In genomic region chr2:237298323-237299118, GRCh38 we compare ENCODE assay signal across 12 cellular contexts.
A peak's percentile ranks its signal among the peaks of the same experiment; 100 is the strongest.
DNase-seq lines count a peak whose midpoint lies in the region; ATAC-seq and TF ChIP-seq lines count a peak whose summit lies in the region.
"Had no signal": no experiment of that assay in that cellular context is flagged by ENCODE, and none has a peak within 500 bp of the region (broad histone marks: within the 10 kb centered on the region; RNA-seq: fewer than 3 reads in every experiment).

No MANE protein-coding gene starts in this region.

- no peak for TF ChIP-seq CTCF in AG04449 (IDR thresholded peaks at IDR 0.05; ENCODE audit: insufficient read depth, low read length, missing control alignments)
- no peak for TF ChIP-seq CTCF in HFFc6 (IDR thresholded peaks at IDR 0.05)

- POLR2A ChIA-PET in AG04449 (lab: Yijun Ruan, JAX) (interaction anchor here (1.3 kb wide), 1 partner anchor 12 kb away, joined by 4 read pairs; no protein-coding TSS in a partner anchor), T-cell (lab: Charles Lee) (no interaction called here)

- H3K36me3 ChIP-seq in mesenchymal stem cell (ENCODE audit: control insufficient read depth in 1 of 2, insufficient read depth in 2 of 2, low read depth in 1 of 2, low read length in 2 of 2) = no peaks in the 10 kb centered on the region

- H3K4me2 ChIP-seq in mesenchymal stem cell (ENCODE audit: low read length, poor library complexity, severe bottlenecking) = no peak overlapping the region

- H3K9me3 ChIP-seq in mesenchymal stem cell (ENCODE audit: control insufficient read depth, low read length) = peaks cover 2% of the 10 kb centered on the region
- H3K9me3 ChIP-seq: body of pancreas had no signal

- peaks cover 24% of the 10 kb centered on the region for H3K4me1 ChIP-seq in mesenchymal stem cell (ENCODE audit: control insufficient read depth, insufficient read depth, low read depth, low read length)
- H3K4me1 ChIP-seq: body of pancreas had no signal

- peak overlapping the region; percentile 78 to 94 for H2BK12ac ChIP-seq in mesenchymal stem cell (ENCODE audit: low read length in 2 of 2)

- H3K4me3 ChIP-seq in AG04449 (ENCODE audit: low read depth, low read length) (no peak overlapping the region), mesenchymal stem cell (ENCODE audit: insufficient read depth in 1 of 2, low read depth in 1 of 2, low read length in 2 of 2) (no peak overlapping the region)
- H3K4me3 ChIP-seq: body of pancreas had no signal

- no peaks in the 10 kb centered on the region for H3K27me3 ChIP-seq in mesenchymal stem cell (ENCODE audit: control insufficient read depth in 1 of 2, insufficient read depth in 1 of 2, low read length in 2 of 2)
- H3K27me3 ChIP-seq: body of pancreas had no signal

- peak overlapping the region; percentile 78 for H3K9ac ChIP-seq in mesenchymal stem cell (ENCODE audit: low read length)

- H3K9me3 Mint-ChIP-seq in HFFc6 (peaks cover 12% of the 10 kb centered on the region), T-cell (peaks cover 4 to 9% (median 5%) of the 10 kb centered on the region in 3 donors)

- H3K18ac ChIP-seq in mesenchymal stem cell (ENCODE audit: low read depth in 1 of 2, low read length in 2 of 2) = peak overlapping the region; percentile 2 to 92

- peak overlapping the region; percentile 42 for H2AK5ac ChIP-seq in mesenchymal stem cell (ENCODE audit: low read length, severe bottlenecking)

- no peak overlapping the region for H2AFZ ChIP-seq in mesenchymal stem cell (ENCODE audit: low read depth, low read length)

- H3K4ac ChIP-seq in mesenchymal stem cell (ENCODE audit: low read depth in 1 of 2, low read length in 2 of 2) = peak overlapping the region; percentile 12 to 36

- H3K14ac ChIP-seq in mesenchymal stem cell (ENCODE audit: low read length in 2 of 2) = no peak overlapping the region

- H2BK15ac ChIP-seq in mesenchymal stem cell (ENCODE audit: low read depth, poor library complexity, severe bottlenecking) = no peak overlapping the region

- H3K23ac ChIP-seq in mesenchymal stem cell (ENCODE audit: low read length in 2 of 2) = peak overlapping the region in 1 of 2 experiments; percentile 6

- H3K4me3 Mint-ChIP-seq in HFFc6 (no peak overlapping the region), T-cell (no peak overlapping the region)
- H3K4me3 Mint-ChIP-seq: B cell had no signal

- no peak for ATAC-seq in T-cell (replicated peaks in 1 of 4)
- no peak for ATAC-seq in HG02678 (IDR thresholded peaks at IDR 0.05; ENCODE audit: unreplicated experiment)
- ATAC-seq: body of pancreas had no signal

- H3K27me3 Mint-ChIP-seq in HFFc6 (ENCODE audit: insufficient read depth) (no peaks in the 10 kb centered on the region; the same call in 1 of the 2 replicates), T-cell (peaks cover 12 to 15% of the 10 kb centered on the region in 2 donors)

- H3K4me1 Mint-ChIP-seq in HFFc6 (ENCODE audit: low read depth) (peaks cover 92% of the 10 kb centered on the region), T-cell (no peaks in the 10 kb centered on the region)
- H3K4me1 Mint-ChIP-seq: B cell had no signal

- peak overlapping the region; percentile 27 for H2BK120ac ChIP-seq in mesenchymal stem cell (ENCODE audit: low read depth, low read length)

- peak overlapping the region; percentile 72 for H4K8ac ChIP-seq in mesenchymal stem cell (ENCODE audit: low read length)

- peak overlapping the region; percentile 59 for H3K27ac Mint-ChIP-seq in HFFc6
- no peak overlapping the region for H3K27ac Mint-ChIP-seq in T-cell
- H3K27ac Mint-ChIP-seq: B cell had no signal

- peak overlapping the region; percentile 11 for H2BK5ac ChIP-seq in mesenchymal stem cell (ENCODE audit: low read depth, low read length, poor library complexity, severe bottlenecking)

- peak overlapping the region; percentile 84 for H4K91ac ChIP-seq in mesenchymal stem cell (ENCODE audit: low read length)

- 8% methylated on average over 10 of the region's 10 CpGs for WGBS in mesenchymal stem cell

- H3K27ac ChIP-seq in mesenchymal stem cell (ENCODE audit: low read length, poor library complexity, severe bottlenecking) = peak overlapping the region; percentile 90
- H3K27ac ChIP-seq: body of pancreas had no signal

- H3K36me3 Mint-ChIP-seq in HFFc6 (ENCODE audit: low read depth) (peaks cover 9% of the 10 kb centered on the region), T-cell (no peaks in the 10 kb centered on the region)

- H3K79me1 ChIP-seq in mesenchymal stem cell (replicated peaks; ENCODE audit: low read length, poor library complexity, severe bottlenecking) = no peaks in the 10 kb centered on the region

- DNase-seq in AG04449 (ENCODE audit: low read depth, low spot score) = peak; percentile 83
- peak; percentile 65 for DNase-seq in HFFc6
- DNase-seq in amniotic epithelial cell (ENCODE audit: low read depth) = peak; percentile 99
- DNase-seq in mesenchymal stem cell = peak; percentile 93
- no peak for DNase-seq in DMS114 treated with DMSO at 0.1 percent for 48 hours (lab: John Stamatoyannopoulos, UW; ENCODE audit: unreplicated experiment)
- no peak for DNase-seq in T-cell
- no peak for DNase-seq in medulla oblongata (ENCODE audit: extremely low spot score)
- DNase-seq: body of pancreas, NCI-H2081 treated with DMSO at 0.1 percent for 48 hours, SIG-M5 had no signal

- CTCF ChIA-PET in AG04449 (lab: Yijun Ruan, JAX) (interaction anchor here (1.1 to 7.3 kb wide), 4 partner anchors 41 to 177 kb away, joined by 3 to 28 read pairs (median 6); no protein-coding TSS in a partner anchor), T-cell (lab: Charles Lee) (no interaction called here)

Comparison
In these comparisons a context has a peak if more than half of its experiments do, and no peak if none do; other contexts are left out.
1. DNase-seq: peak in AG04449 (single experiment), HFFc6 (single experiment), amniotic epithelial cell (single experiment) and mesenchymal stem cell (single experiment); none in DMS114 treated with DMSO at 0.1 percent for 48 hours (single experiment), T-cell (0 of 34) and medulla oblongata (single experiment).